In the genomic region with DNA sequence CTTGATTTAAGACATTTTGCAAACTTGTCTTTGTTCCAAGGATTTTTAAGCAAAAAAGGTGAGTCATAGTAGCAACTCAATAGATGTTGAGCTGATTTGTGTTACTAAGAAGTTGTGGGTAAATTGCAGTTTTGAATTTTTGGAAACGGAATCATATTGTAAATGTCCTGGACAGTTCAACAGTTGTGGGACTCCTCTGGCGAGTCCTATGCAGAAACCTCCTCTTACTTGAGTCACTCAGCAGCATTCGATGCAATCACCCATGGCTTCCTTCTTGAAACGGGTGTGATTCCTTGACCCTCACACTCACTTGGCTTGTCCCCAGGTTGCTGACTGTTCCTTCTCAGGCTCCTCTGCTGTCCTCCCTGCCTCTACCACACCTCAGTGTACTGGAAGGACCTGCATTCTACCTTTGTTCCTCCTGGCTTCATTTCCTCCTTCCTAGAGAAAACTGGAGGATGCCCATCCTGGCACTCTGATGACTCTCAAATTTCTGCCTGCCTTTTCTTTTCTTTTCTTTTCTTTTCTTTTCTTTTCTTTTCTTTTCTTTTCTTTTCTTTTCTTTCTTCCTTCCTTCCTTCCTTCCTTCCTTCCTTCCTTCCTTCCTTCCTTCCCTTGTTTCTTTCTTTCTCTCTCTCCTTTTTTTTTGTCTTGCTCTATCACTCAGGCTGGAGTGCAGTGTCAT, we compare ENCODE assay signal across 10 cellular contexts. TPM values are rescaled to one million over a fixed set of nuclear protein-coding genes. Genes with fewer than 3 reads are reported as not detected.
DNase-seq lines count a peak whose midpoint lies in the region; ATAC-seq, FAIRE-seq and TF ChIP-seq lines count a peak whose summit lies in the region.
"Had no signal": no experiment of that assay in that cellular context is flagged by ENCODE, and none has a peak within 500 bp of the region (broad histone marks: within the 10 kb centered on the region; RNA-seq: fewer than 3 reads in every experiment).

No MANE protein-coding gene starts in this region.

- no peaks in the 10 kb centered on the region for H3K9me3 Mint-ChIP-seq in activated B cell treated with CpG ODN at 0.5 μM for 24 hours

- no peak for TF ChIP-seq RAD21 in HepG2 (CRISPR knock-in tag; IDR thresholded peaks at IDR 0.05)

- H3K36me3 ChIP-seq in right lobe of liver = no peaks in the 10 kb centered on the region
- H3K36me3 ChIP-seq in HepG2 (replicated peaks in 1 of 2; ENCODE audit: control insufficient read depth in 1 of 2, insufficient read depth in 2 of 2, low read length in 2 of 2) = no peaks in the 10 kb centered on the region

- CTCF ChIA-PET in HepG2 (lab: Yijun Ruan, JAX; ENCODE audit: low intra/inter-chr PET ratio, low total read pairs) = no interaction called here
- CTCF ChIA-PET in activated B cell treated with CpG ODN at 0.5 μM for 24 hours (lab: Charles Lee) = interaction anchor here (1.4 kb wide), 1 partner anchor 155 kb away, joined by 5 read pairs; no protein-coding TSS in a partner anchor

- TF ChIP-seq CTCF in right lobe of liver (IDR thresholded peaks at IDR 0.05) (no peak), HepG2 (CRISPR knock-in tag; IDR thresholded peaks at IDR 0.05) (no peak), activated B cell treated with CpG ODN at 0.5 μM for 24 hours (IDR thresholded peaks at IDR 0.05) (no peak)

- no peak overlapping the region for H3K27ac Mint-ChIP-seq in activated B cell treated with CpG ODN at 0.5 μM for 24 hours

- H2AFZ ChIP-seq in HepG2 (ENCODE audit: low read length) = no peak overlapping the region

- in situ Hi-C loops in HepG2 (cut with HindIII; ENCODE audit: extremely low pct_ligation_motif_present, low pct_unique_long_range_greater_than_20kb) = no loop called here

- POLR2A ChIA-PET in HepG2 (lab: Yijun Ruan, JAX) = no interaction called here
- POLR2A ChIA-PET in activated B cell treated with CpG ODN at 0.5 μM for 24 hours (lab: Charles Lee) = interaction anchor here (1.0 kb wide), 1 partner anchor 7 kb away, joined by 3 read pairs; no protein-coding TSS in a partner anchor

- H3K4me1 ChIP-seq in right lobe of liver (peaks cover 0 to 14% (median 8%) of the 10 kb centered on the region in 4 donors), HepG2 (ENCODE audit: insufficient read depth, low read length) (peaks cover 11% of the 10 kb centered on the region)

- H3K4me3 ChIP-seq in right lobe of liver (no peak overlapping the region), HepG2 (replicated peaks in 1 of 3; ENCODE audit: insufficient read depth in 1 of 3, low read depth in 2 of 3, low read length in 3 of 3) (no peak overlapping the region)

- intact Hi-C loops in right lobe of liver (cut with DNase I) (no loop called here), HepG2 (cut with micrococcal nuclease; ENCODE audit: unreplicated experiment) (no loop called here), activated B cell treated with CpG ODN at 0.5 μM for 24 hours (cut with micrococcal nuclease) (loop anchor here (5.0 kb wide), 1 partner anchor 97 kb away; no protein-coding TSS in a partner anchor)

- no peaks in the 10 kb centered on the region for H4K20me1 ChIP-seq in HepG2 (ENCODE audit: insufficient read depth, low read length)

- H3K27ac ChIP-seq in right lobe of liver (peak overlapping the region in 2 of 3 donors; percentile 84 to 92), HepG2 (ENCODE audit: extremely low read length, insufficient read depth, low read length) (no peak overlapping the region)

- no peak for FAIRE-seq in HepG2 (lab: Jason Lieb, UNC)
- FAIRE-seq: endothelial cell of umbilical vein had no signal

- no peak overlapping the region for H3K4me2 ChIP-seq in HepG2 (ENCODE audit: low read depth, low read length)

- ATAC-seq in right lobe of liver = no peak
- no peak for ATAC-seq in HepG2
- ATAC-seq in activated B cell treated with CpG ODN at 0.5 μM for 24 hours (ENCODE audit: low read depth) = no peak
- no peak for ATAC-seq in GM21390 (IDR thresholded peaks at IDR 0.05; ENCODE audit: unreplicated experiment)
- no peak for ATAC-seq in HG03159 (IDR thresholded peaks at IDR 0.05; ENCODE audit: unreplicated experiment)

- no peak for TF ChIP-seq EP300 in HepG2 (IDR thresholded peaks at IDR 0.05; ENCODE audit: low read depth in 2 of 2, low read length in 2 of 2)
- TF ChIP-seq EP300 in HepG2 (CRISPR knock-in tag; IDR thresholded peaks at IDR 0.05; ENCODE audit: borderline replicate concordance) = no peak

- BruUV-seq in HepG2 (replicated peaks; lab: Mats Ljungman, UMichigan) = no TSS peak

- no peaks in the 10 kb centered on the region for H3K27me3 ChIP-seq in right lobe of liver
- peaks cover 2 to 24% of the 10 kb centered on the region in 2 experiments; a peak in 2 of 5 replicates for H3K27me3 ChIP-seq in HepG2 (ENCODE audit: control insufficient read depth in 1 of 2, insufficient read depth in 2 of 2, low read length in 2 of 2)

- DNase-seq in right lobe of liver (no peak), HepG2 (ENCODE audit: low spot score) (no peak), activated B cell treated with CpG ODN at 0.5 μM for 24 hours (no peak), hepatic stellate cell (ENCODE audit: low spot score) (peak; percentile 43), NCI-H524 treated with DMSO at 0.1 percent for 48 hours (lab: John Stamatoyannopoulos, UW) (no peak), SIG-M5 (lab: John Stamatoyannopoulos, UW) (no peak)
- DNase-seq: NCI-H2081 had no signal

- H3K9me3 ChIP-seq in right lobe of liver (no peaks in the 10 kb centered on the region), HepG2 (ENCODE audit: low read length) (no peaks in the 10 kb centered on the region)

- peak overlapping the region; percentile 76 for H3K4me3 Mint-ChIP-seq in activated B cell treated with CpG ODN at 0.5 μM for 24 hours

- H3K27me3 Mint-ChIP-seq in activated B cell treated with CpG ODN at 0.5 μM for 24 hours = peaks cover 2% of the 10 kb centered on the region

- TF ChIP-seq POLR2A in right lobe of liver (IDR thresholded peaks at IDR 0.05) = no peak
- TF ChIP-seq POLR2A in HepG2 (IDR thresholded peaks at IDR 0.05; ENCODE audit: insufficient read depth in 1 of 2, low read depth in 2 of 2, low read length in 2 of 2) = no peak

- no peak overlapping the region for H3K9ac ChIP-seq in HepG2 (ENCODE audit: insufficient read depth, low read depth, low read length)

- H3K79me2 ChIP-seq in HepG2 (ENCODE audit: insufficient read depth, low read length) = no peaks in the 10 kb centered on the region

- no peaks in the 10 kb centered on the region for H3K36me3 Mint-ChIP-seq in activated B cell treated with CpG ODN at 0.5 μM for 24 hours (ENCODE audit: low read depth)

- H3K4me1 Mint-ChIP-seq in activated B cell treated with CpG ODN at 0.5 μM for 24 hours = peaks cover 22% of the 10 kb centered on the region

- WGBS in right lobe of liver (ENCODE audit: insufficient coverage, low coverage, low lambda C conversion rate, missing lambda C conversion rate) = 62% methylated on average over 4 of the region's 4 CpGs
- 64% methylated on average over 4 of the region's 4 CpGs for WGBS in HepG2 (ENCODE audit: low lambda C conversion rate)

TF ChIP-seq in HepG2, 621 proteins besides CTCF, POLR2A, EP300 and RAD21 (continues in another document):
- TF ChIP-seq, protein P1, sequence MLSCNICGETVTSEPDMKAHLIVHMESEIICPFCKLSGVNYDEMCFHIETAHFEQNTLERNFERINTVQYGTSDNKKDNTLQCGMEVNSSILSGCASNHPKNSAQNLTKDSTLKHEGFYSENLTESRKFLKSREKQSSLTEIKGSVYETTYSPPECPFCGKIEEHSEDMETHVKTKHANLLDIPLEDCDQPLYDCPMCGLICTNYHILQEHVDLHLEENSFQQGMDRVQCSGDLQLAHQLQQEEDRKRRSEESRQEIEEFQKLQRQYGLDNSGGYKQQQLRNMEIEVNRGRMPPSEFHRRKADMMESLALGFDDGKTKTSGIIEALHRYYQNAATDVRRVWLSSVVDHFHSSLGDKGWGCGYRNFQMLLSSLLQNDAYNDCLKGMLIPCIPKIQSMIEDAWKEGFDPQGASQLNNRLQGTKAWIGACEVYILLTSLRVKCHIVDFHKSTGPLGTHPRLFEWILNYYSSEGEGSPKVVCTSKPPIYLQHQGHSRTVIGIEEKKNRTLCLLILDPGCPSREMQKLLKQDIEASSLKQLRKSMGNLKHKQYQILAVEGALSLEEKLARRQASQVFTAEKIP (CRISPR knock-in tag; IDR thresholded peaks at IDR 0.05; ENCODE audit: borderline replicate concordance) = no peak
- TF ChIP-seq RBAK (CRISPR knock-in tag; IDR thresholded peaks at IDR 0.05) (no peak), ZNF672 (CRISPR knock-in tag; IDR thresholded peaks at IDR 0.05) (no peak), ZNF230 (CRISPR knock-in tag; IDR thresholded peaks at IDR 0.05) (no peak), ZNF564 (CRISPR knock-in tag; IDR thresholded peaks at IDR 0.05) (no peak), ZNF260 (CRISPR knock-in tag; IDR thresholded peaks at IDR 0.05; ENCODE audit: borderline replicate concordance, low read depth) (no peak), HMG20B (CRISPR knock-in tag; conservative IDR thresholded peaks at IDR 0.05) (no peak)

RNA-seq across cellular contexts. Expression of gene DGKG, which starts 52.8 kb away (rescaled TPM):
- total RNA-seq in right lobe of liver (1 to 10 TPM; 1.5 to 3.6 (median 2.0) TPM), HepG2 (2016; rRNA removed; fragmentation: Illumina TruSeq; extraction: Trizol) (6.2 and 10.2 TPM in 2 replicates), activated B cell treated with CpG ODN at 0.5 μM for 24 hours (3.9 and 4.2 TPM in 2 replicates)
- 7.1 TPM in 2 replicates for total RNA-seq in HepG2 (2016; cell fraction: cytosol; rRNA removed; fragmentation: Illumina TruSeq; extraction: Trizol; ENCODE audit: low read depth)
- total RNA-seq in HepG2 (2016; cell fraction: insoluble cytoplasmic fraction; rRNA removed; fragmentation: Illumina TruSeq; extraction: Trizol) = 6.5 and 10.7 TPM in 2 replicates
- 7.4 and 9.0 TPM in 2 replicates for total RNA-seq in HepG2 (2016; cell fraction: membrane; rRNA removed; fragmentation: Illumina TruSeq; extraction: Trizol)
- 6.0 and 6.2 TPM in 2 replicates for total RNA-seq in HepG2 (2016; cell fraction: nucleus; rRNA removed; fragmentation: Illumina TruSeq; extraction: Trizol)
- 3.1 and 3.8 TPM in 2 replicates for polyA plus RNA-seq in HepG2 (2011; rRNA removed)
- 3.0 and 3.5 TPM in 2 replicates for polyA plus RNA-seq in HepG2 (2011; cell fraction: cytosol; rRNA removed)
- 2.5 and 3.9 TPM in 2 replicates for polyA plus RNA-seq in HepG2 (2011; cell fraction: nucleus; rRNA removed)
- polyA plus RNA-seq in HepG2 (2012) = 3.7 and 6.9 TPM in 2 replicates
- 2.6 and 3.2 TPM in 2 replicates for polyA plus RNA-seq in HepG2 (2016; cell fraction: cytosol; fragmentation: Illumina TruSeq; extraction: Trizol; ENCODE audit: low read depth)
- 7.5 and 8.9 TPM in 2 replicates for polyA plus RNA-seq in HepG2 (2016; cell fraction: insoluble cytoplasmic fraction; fragmentation: Illumina TruSeq; extraction: Trizol; ENCODE audit: low read depth)
- 4.2 and 5.5 TPM in 2 replicates for polyA plus RNA-seq in HepG2 (2016; cell fraction: membrane; fragmentation: Illumina TruSeq; extraction: Trizol; ENCODE audit: low read depth)
- polyA plus RNA-seq in HepG2 (2016; cell fraction: nucleus; fragmentation: Illumina TruSeq; extraction: Trizol; ENCODE audit: insufficient read depth, low read depth) = 2.1 and 4.9 TPM in 2 replicates
- 6.4 TPM in 1 of 2 replicates, not detected in the other for polyA minus RNA-seq in HepG2 (2011; rRNA and poly(A)+ RNA removed; ENCODE audit: low replicate concordance)
- 3.3 and 4.8 TPM in 2 replicates for polyA minus RNA-seq in HepG2 (2011; cell fraction: cytosol; rRNA and poly(A)+ RNA removed)
- polyA minus RNA-seq in HepG2 (2011; cell fraction: nucleus; rRNA and poly(A)+ RNA removed) = 9.3 and 13.4 TPM in 2 replicates
- total RNA-seq: endothelial cell of umbilical vein had no signal
- polyA plus RNA-seq: endothelial cell of umbilical vein had no signal
